ENCODE assay signal across 2 cellular contexts in genomic region chr2:152423684-152424083, GRCh38.
TF ChIP-seq lines count a peak whose summit lies in the region.

No MANE protein-coding gene starts in this region.

TF ChIP-seq in A549, 52 proteins besides CTCF, POLR2A, EP300 and RAD21:
- TF ChIP-seq EHF (CRISPR knock-in tag; IDR thresholded peaks at IDR 0.05) = no peak

TF ChIP-seq in GM23338, 12 proteins besides CTCF, POLR2A, EP300 and RAD21:
- TF ChIP-seq JUNB (IDR thresholded peaks at IDR 0.05; ENCODE audit: unreplicated experiment) (no peak), POLR2AphosphoS5 (IDR thresholded peaks at IDR 0.05; ENCODE audit: low read depth) (no peak), ZNF331 (CRISPR knock-in tag; IDR thresholded peaks at IDR 0.05; ENCODE audit: low read depth) (no peak), CREB1 (CRISPR knock-in tag; IDR thresholded peaks at IDR 0.05; ENCODE audit: low read depth) (no peak), STAT1 (IDR thresholded peaks at IDR 0.05; ENCODE audit: unreplicated experiment) (no peak)
- TF ChIP-seq, protein P1, sequence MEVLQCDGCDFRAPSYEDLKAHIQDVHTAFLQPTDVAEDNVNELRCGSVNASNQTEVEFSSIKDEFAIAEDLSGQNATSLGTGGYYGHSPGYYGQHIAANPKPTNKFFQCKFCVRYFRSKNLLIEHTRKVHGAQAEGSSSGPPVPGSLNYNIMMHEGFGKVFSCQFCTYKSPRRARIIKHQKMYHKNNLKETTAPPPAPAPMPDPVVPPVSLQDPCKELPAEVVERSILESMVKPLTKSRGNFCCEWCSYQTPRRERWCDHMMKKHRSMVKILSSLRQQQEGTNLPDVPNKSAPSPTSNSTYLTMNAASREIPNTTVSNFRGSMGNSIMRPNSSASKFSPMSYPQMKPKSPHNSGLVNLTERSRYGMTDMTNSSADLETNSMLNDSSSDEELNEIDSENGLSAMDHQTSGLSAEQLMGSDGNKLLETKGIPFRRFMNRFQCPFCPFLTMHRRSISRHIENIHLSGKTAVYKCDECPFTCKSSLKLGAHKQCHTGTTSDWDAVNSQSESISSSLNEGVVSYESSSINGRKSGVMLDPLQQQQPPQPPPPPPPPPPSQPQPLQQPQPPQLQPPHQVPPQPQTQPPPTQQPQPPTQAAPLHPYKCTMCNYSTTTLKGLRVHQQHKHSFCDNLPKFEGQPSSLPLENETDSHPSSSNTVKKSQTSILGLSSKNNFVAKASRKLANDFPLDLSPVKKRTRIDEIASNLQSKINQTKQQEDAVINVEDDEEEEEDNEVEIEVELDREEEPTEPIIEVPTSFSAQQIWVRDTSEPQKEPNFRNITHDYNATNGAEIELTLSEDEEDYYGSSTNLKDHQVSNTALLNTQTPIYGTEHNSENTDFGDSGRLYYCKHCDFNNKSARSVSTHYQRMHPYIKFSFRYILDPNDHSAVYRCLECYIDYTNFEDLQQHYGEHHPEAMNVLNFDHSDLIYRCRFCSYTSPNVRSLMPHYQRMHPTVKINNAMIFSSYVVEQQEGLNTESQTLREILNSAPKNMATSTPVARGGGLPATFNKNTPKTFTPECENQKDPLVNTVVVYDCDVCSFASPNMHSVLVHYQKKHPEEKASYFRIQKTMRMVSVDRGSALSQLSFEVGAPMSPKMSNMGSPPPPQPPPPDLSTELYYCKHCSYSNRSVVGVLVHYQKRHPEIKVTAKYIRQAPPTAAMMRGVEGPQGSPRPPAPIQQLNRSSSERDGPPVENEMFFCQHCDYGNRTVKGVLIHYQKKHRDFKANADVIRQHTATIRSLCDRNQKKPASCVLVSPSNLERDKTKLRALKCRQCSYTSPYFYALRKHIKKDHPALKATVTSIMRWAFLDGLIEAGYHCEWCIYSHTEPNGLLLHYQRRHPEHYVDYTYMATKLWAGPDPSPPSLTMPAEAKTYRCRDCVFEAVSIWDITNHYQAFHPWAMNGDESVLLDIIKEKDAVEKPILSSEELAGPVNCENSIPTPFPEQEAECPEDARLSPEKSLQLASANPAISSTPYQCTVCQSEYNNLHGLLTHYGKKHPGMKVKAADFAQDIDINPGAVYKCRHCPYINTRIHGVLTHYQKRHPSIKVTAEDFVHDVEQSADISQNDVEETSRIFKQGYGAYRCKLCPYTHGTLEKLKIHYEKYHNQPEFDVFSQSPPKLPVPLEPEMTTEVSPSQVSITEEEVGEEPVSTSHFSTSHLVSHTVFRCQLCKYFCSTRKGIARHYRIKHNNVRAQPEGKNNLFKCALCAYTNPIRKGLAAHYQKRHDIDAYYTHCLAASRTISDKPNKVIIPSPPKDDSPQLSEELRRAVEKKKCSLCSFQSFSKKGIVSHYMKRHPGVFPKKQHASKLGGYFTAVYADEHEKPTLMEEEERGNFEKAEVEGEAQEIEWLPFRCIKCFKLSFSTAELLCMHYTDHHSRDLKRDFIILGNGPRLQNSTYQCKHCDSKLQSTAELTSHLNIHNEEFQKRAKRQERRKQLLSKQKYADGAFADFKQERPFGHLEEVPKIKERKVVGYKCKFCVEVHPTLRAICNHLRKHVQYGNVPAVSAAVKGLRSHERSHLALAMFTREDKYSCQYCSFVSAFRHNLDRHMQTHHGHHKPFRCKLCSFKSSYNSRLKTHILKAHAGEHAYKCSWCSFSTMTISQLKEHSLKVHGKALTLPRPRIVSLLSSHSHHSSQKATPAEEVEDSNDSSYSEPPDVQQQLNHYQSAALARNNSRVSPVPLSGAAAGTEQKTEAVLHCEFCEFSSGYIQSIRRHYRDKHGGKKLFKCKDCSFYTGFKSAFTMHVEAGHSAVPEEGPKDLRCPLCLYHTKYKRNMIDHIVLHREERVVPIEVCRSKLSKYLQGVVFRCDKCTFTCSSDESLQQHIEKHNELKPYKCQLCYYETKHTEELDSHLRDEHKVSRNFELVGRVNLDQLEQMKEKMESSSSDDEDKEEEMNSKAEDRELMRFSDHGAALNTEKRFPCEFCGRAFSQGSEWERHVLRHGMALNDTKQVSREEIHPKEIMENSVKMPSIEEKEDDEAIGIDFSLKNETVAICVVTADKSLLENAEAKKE (CRISPR knock-in tag; IDR thresholded peaks at IDR 0.05) = no peak
